Comparison of ENCODE assay signal across 12 cellular contexts in genomic region chr5:75235711-75236110, GRCh38. TPM values are rescaled to one million over a fixed set of nuclear protein-coding genes. Genes with fewer than 3 reads are reported as not detected.
DNase-seq lines count a peak whose midpoint lies in the region; FAIRE-seq and TF ChIP-seq lines count a peak whose summit lies in the region.
"Had no signal": no experiment of that assay in that cellular context is flagged by ENCODE, and none has a peak within 500 bp of the region (broad histone marks: within the 10 kb centered on the region; RNA-seq: fewer than 3 reads in every experiment).

No MANE protein-coding gene starts in this region.

- H3K4me2 ChIP-seq in astrocyte (ENCODE audit: low read length), result peak overlapping the region; percentile 90

- H3K36me3 Mint-ChIP-seq in astrocyte (ENCODE audit: low read depth, unreplicated experiment) (no peaks in the 10 kb centered on the region), osteocyte (ENCODE audit: unreplicated experiment) (no peaks in the 10 kb centered on the region)

- no peaks in the 10 kb centered on the region for H3K36me3 ChIP-seq in astrocyte (ENCODE audit: insufficient read depth, low read length)
- H3K36me3 ChIP-seq: lower lobe of right lung, spleen had no signal

- no peak for TF ChIP-seq CTCF in astrocyte (IDR thresholded peaks at IDR 0.05; ENCODE audit: insufficient read depth, low read depth, low read length)
- TF ChIP-seq CTCF in osteocyte (IDR thresholded peaks at IDR 0.05), result no peak

- no peak for FAIRE-seq in astrocyte (lab: Jason Lieb, UNC)

- peaks cover 9% of the 10 kb centered on the region for H3K4me1 ChIP-seq in astrocyte (ENCODE audit: insufficient read depth, low read length)

- no peak overlapping the region for H3K9ac ChIP-seq in astrocyte (ENCODE audit: low read length)

- H2AFZ ChIP-seq in astrocyte (ENCODE audit: low read depth, low read length), result peak overlapping the region; percentile 5

- no peak overlapping the region for H3K4me3 Mint-ChIP-seq in astrocyte (ENCODE audit: unreplicated experiment)
- H3K4me3 Mint-ChIP-seq in osteocyte (ENCODE audit: unreplicated experiment), result peak overlapping the region; percentile 7

- H4K20me1 ChIP-seq in astrocyte (ENCODE audit: insufficient read depth, low read length), result no peaks in the 10 kb centered on the region

- H3K79me2 ChIP-seq in astrocyte (ENCODE audit: insufficient read depth, low read length), result no peaks in the 10 kb centered on the region

- peaks cover 10% of the 10 kb centered on the region for H3K4me1 Mint-ChIP-seq in astrocyte (ENCODE audit: low read depth, unreplicated experiment)
- H3K4me1 Mint-ChIP-seq in osteocyte (ENCODE audit: unreplicated experiment), result peaks cover 9% of the 10 kb centered on the region

- DNase-seq in NCI-H2227 (lab: John Stamatoyannopoulos, UW; ENCODE audit: unreplicated experiment) (peak; percentile 0), NCI-H2227 treated with DMSO at 0.1 percent for 48 hours (lab: John Stamatoyannopoulos, UW) (no peak), astrocyte (ENCODE audit: low read depth) (no peak), osteocyte (ENCODE audit: extremely low spot score, unreplicated experiment) (no peak), retina (no peak), NOMO-1 (lab: John Stamatoyannopoulos, UW; ENCODE audit: unreplicated experiment in 2 of 2) (no peak)
- DNase-seq in Jurkat, Clone E6-1 (ENCODE audit: low read depth, low spot score), result no peak
- no peak for DNase-seq in effector CD8-positive, alpha-beta T cell (lab: John Stamatoyannopoulos, UW)
- DNase-seq: central memory CD4-positive, alpha-beta T cell had no signal

- no peaks in the 10 kb centered on the region for H3K9me3 Mint-ChIP-seq in astrocyte (ENCODE audit: unreplicated experiment)
- no peaks in the 10 kb centered on the region for H3K9me3 Mint-ChIP-seq in osteocyte (ENCODE audit: unreplicated experiment)

- H3K27ac ChIP-seq in astrocyte (ENCODE audit: low read depth, low read length), result no peak overlapping the region

- no peaks in the 10 kb centered on the region for H3K9me3 ChIP-seq in astrocyte (ENCODE audit: insufficient read depth, low read depth, low read length)
- H3K9me3 ChIP-seq: lower lobe of right lung, spleen had no signal

- H3K27me3 Mint-ChIP-seq in astrocyte (ENCODE audit: low read depth, unreplicated experiment), result peaks cover 2% of the 10 kb centered on the region
- no peaks in the 10 kb centered on the region for H3K27me3 Mint-ChIP-seq in osteocyte (ENCODE audit: unreplicated experiment)

- H3K4me3 ChIP-seq in Jurkat, Clone E6-1 (ENCODE audit: low read length), result peak overlapping the region; percentile 80
- no peak overlapping the region for H3K4me3 ChIP-seq in astrocyte (ENCODE audit: insufficient read depth, low read depth, low read length)

- no peaks in the 10 kb centered on the region for H3K27me3 ChIP-seq in astrocyte (ENCODE audit: insufficient read depth, low read length)
- H3K27me3 ChIP-seq: spleen had no signal

- H3K27ac Mint-ChIP-seq in astrocyte (ENCODE audit: unreplicated experiment), result no peak overlapping the region
- H3K27ac Mint-ChIP-seq in osteocyte (ENCODE audit: unreplicated experiment), result no peak overlapping the region

RNA-seq across cellular contexts. Expression of gene ANKRD31, which starts 1.0 kb away (rescaled TPM):
- not detected for polyA plus RNA-seq in Jurkat, Clone E6-1 (2012; ENCODE audit: insufficient read depth, insufficient read length)
- total RNA-seq in astrocyte (0.07 and 0.14 TPM in 2 replicates), osteocyte (0.13 and 0.18 TPM in 2 replicates)
- total RNA-seq: A172 had no signal
